Comparison of ENCODE assay signal across 13 cellular contexts in the genomic region with DNA sequence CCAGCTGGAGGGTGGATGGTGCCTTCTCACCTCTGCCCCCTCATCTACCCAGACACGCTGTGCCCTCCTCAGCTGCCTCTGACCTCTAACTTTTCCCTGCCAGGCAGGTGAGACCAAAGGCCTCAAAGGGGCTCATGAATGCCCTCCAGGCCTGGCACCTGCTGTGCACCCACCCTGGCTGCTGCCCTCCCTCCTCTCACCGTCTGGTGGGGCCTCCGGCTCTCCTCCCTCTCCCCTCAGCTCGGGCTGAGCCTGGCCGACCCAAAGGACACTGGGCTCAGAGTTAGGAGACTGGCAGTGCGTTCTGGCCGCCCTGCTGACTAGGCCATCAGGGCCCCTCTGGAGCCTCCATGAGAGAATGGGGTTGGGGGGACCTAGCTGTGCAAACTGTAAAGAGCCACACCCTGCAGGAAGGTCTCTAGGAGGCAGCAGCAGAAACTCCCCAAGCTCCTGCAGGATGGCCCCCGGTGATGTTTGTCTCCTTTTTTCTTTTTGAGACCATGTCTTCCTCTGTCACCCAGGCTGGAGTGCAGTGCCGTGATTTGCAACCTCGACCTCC.
DNase-seq lines count a peak whose midpoint lies in the region; ATAC-seq and TF ChIP-seq lines count a peak whose summit lies in the region.
"Had no signal": no experiment of that assay in that cellular context is flagged by ENCODE, and none has a peak within 500 bp of the region (broad histone marks: within the 10 kb centered on the region; RNA-seq: fewer than 3 reads in every experiment).

No MANE protein-coding gene starts in this region.

- peak overlapping the region; percentile 17 for H3K27ac Mint-ChIP-seq in stimulated activated effector memory CD8-positive, alpha-beta T cell treated with anti-CD3 and anti-CD28 coated beads, Interleukin-12 subunit alpha, Interleukin-12 subunit beta, amount 100 ng/mL, for 72 hours
- H3K27ac Mint-ChIP-seq in activated T-cell treated with anti-CD3 and anti-CD28 coated beads, Interleukin-2, amount 50 U/mL, for 24 hours: no peak overlapping the region
- H3K27ac Mint-ChIP-seq: CD4-positive, CD25-positive, alpha-beta regulatory T cell; GM23338; IgD-negative memory B cell had no signal

- H4K20me1 ChIP-seq in BLaER1 treated with 17β-estradiol and CSF1 and Interleukin-3, amounts not matched to agents 10 nM and 100 nM: no peaks in the 10 kb centered on the region; a peak in 1 of 22 replicates

- no peaks in the 10 kb centered on the region for H3K9me3 ChIP-seq in BLaER1 treated with 17β-estradiol and CSF1 and Interleukin-3, amounts not matched to agents 10 nM and 100 nM (replicated peaks in 1 of 11)
- H3K9me3 ChIP-seq in RWPE2 (ENCODE audit: severe bottlenecking): no peaks in the 10 kb centered on the region

- H3K27ac ChIP-seq in BLaER1 treated with 17β-estradiol and CSF1 and Interleukin-3, amounts not matched to agents 10 nM and 100 nM: peak overlapping the region in 9 of 11 experiments; percentile 60 to 77 (median 67); a peak in 14 of 22 replicates
- H3K27ac ChIP-seq in RWPE2 (ENCODE audit: poor library complexity, severe bottlenecking): no peak overlapping the region

- H3K27me3 ChIP-seq in BLaER1 treated with 17β-estradiol and CSF1 and Interleukin-3, amounts not matched to agents 10 nM and 100 nM: no peaks in the 10 kb centered on the region
- H3K27me3 ChIP-seq in RWPE2 (ENCODE audit: insufficient read depth, poor library complexity, severe bottlenecking): no peaks in the 10 kb centered on the region

- DNase-seq in RWPE2 (ENCODE audit: low spot score) (peak; percentile 69), islet precursor cell (peak; percentile 40), NCI-H69 (lab: John Stamatoyannopoulos, UW) (no peak), GDM1 (lab: John Stamatoyannopoulos, UW) (no peak), NCI-H748 treated with DMSO at 0.1 percent for 48 hours (lab: John Stamatoyannopoulos, UW) (no peak)
- no peak for DNase-seq in stimulated activated effector memory CD8-positive, alpha-beta T cell treated with anti-CD3 and anti-CD28 coated beads, Interleukin-12 subunit alpha, Interleukin-12 subunit beta, amount 100 ng/mL, for 72 hours (ENCODE audit: low spot score in 2 of 2)
- DNase-seq in activated T-cell treated with anti-CD3 and anti-CD28 coated beads, Interleukin-2, amount 50 U/mL, for 24 hours: no peak
- DNase-seq: CD4-positive, CD25-positive, alpha-beta regulatory T cell; H9 had no signal

- H3K4me2 ChIP-seq in BLaER1 treated with 17β-estradiol and CSF1 and Interleukin-3, amounts not matched to agents 10 nM and 100 nM: peak overlapping the region; percentile 74 to 92 (median 87)
- H3K4me2 ChIP-seq: GM23338 had no signal

- ATAC-seq in RWPE2 (ENCODE audit: low read depth): no peak
- no peak for ATAC-seq in stimulated activated effector memory CD8-positive, alpha-beta T cell treated with anti-CD3 and anti-CD28 coated beads, Interleukin-12 subunit alpha, Interleukin-12 subunit beta, amount 100 ng/mL, for 72 hours
- ATAC-seq: GM12878, GM23338 had no signal

- no peaks in the 10 kb centered on the region for H3K9me3 Mint-ChIP-seq in stimulated activated effector memory CD8-positive, alpha-beta T cell treated with anti-CD3 and anti-CD28 coated beads, Interleukin-12 subunit alpha, Interleukin-12 subunit beta, amount 100 ng/mL, for 72 hours
- H3K9me3 Mint-ChIP-seq in activated T-cell treated with anti-CD3 and anti-CD28 coated beads, Interleukin-2, amount 50 U/mL, for 24 hours: no peaks in the 10 kb centered on the region
- H3K9me3 Mint-ChIP-seq: CD4-positive, CD25-positive, alpha-beta regulatory T cell; GM23338; H9; IgD-negative memory B cell had no signal

- no peaks in the 10 kb centered on the region for H3K27me3 Mint-ChIP-seq in activated T-cell treated with anti-CD3 and anti-CD28 coated beads, Interleukin-2, amount 50 U/mL, for 24 hours
- H3K27me3 Mint-ChIP-seq: CD4-positive, CD25-positive, alpha-beta regulatory T cell; IgD-negative memory B cell had no signal

- H3K4me3 Mint-ChIP-seq in stimulated activated effector memory CD8-positive, alpha-beta T cell treated with anti-CD3 and anti-CD28 coated beads, Interleukin-12 subunit alpha, Interleukin-12 subunit beta, amount 100 ng/mL, for 72 hours: no peak overlapping the region
- H3K4me3 Mint-ChIP-seq in activated T-cell treated with anti-CD3 and anti-CD28 coated beads, Interleukin-2, amount 50 U/mL, for 24 hours: no peak overlapping the region
- H3K4me3 Mint-ChIP-seq: CD4-positive, CD25-positive, alpha-beta regulatory T cell; GM23338; H9; IgD-negative memory B cell had no signal

- H3K4me3 ChIP-seq in BLaER1 treated with 17β-estradiol and CSF1 and Interleukin-3, amounts not matched to agents 10 nM and 100 nM: no peak overlapping the region
- no peak overlapping the region for H3K4me3 ChIP-seq in RWPE2 (ENCODE audit: severe bottlenecking)
- H3K4me3 ChIP-seq: GM12878, GM23338 had no signal

- no peaks in the 10 kb centered on the region for H3K36me3 ChIP-seq in BLaER1 treated with 17β-estradiol and CSF1 and Interleukin-3, amounts not matched to agents 10 nM and 100 nM
- H3K36me3 ChIP-seq in RWPE2 (ENCODE audit: low read depth): no peaks in the 10 kb centered on the region

- H3K36me3 Mint-ChIP-seq in stimulated activated effector memory CD8-positive, alpha-beta T cell treated with anti-CD3 and anti-CD28 coated beads, Interleukin-12 subunit alpha, Interleukin-12 subunit beta, amount 100 ng/mL, for 72 hours: no peaks in the 10 kb centered on the region
- H3K36me3 Mint-ChIP-seq in activated T-cell treated with anti-CD3 and anti-CD28 coated beads, Interleukin-2, amount 50 U/mL, for 24 hours (ENCODE audit: low read depth): no peaks in the 10 kb centered on the region
- H3K36me3 Mint-ChIP-seq: CD4-positive, CD25-positive, alpha-beta regulatory T cell; IgD-negative memory B cell had no signal

- H3K4me1 Mint-ChIP-seq in stimulated activated effector memory CD8-positive, alpha-beta T cell treated with anti-CD3 and anti-CD28 coated beads, Interleukin-12 subunit alpha, Interleukin-12 subunit beta, amount 100 ng/mL, for 72 hours: no peaks in the 10 kb centered on the region
- no peaks in the 10 kb centered on the region for H3K4me1 Mint-ChIP-seq in activated T-cell treated with anti-CD3 and anti-CD28 coated beads, Interleukin-2, amount 50 U/mL, for 24 hours (ENCODE audit: low read depth)
- H3K4me1 Mint-ChIP-seq: CD4-positive, CD25-positive, alpha-beta regulatory T cell; IgD-negative memory B cell had no signal

- peaks cover 63 to 85% (median 75%) of the 10 kb centered on the region in 10 experiments for H3K4me1 ChIP-seq in BLaER1 treated with 17β-estradiol and CSF1 and Interleukin-3, amounts not matched to agents 10 nM and 100 nM
- peaks cover 14% of the 10 kb centered on the region for H3K4me1 ChIP-seq in RWPE2 (ENCODE audit: insufficient read depth, poor library complexity, severe bottlenecking)

- H3K9ac ChIP-seq in BLaER1 treated with 17β-estradiol and CSF1 and Interleukin-3, amounts not matched to agents 10 nM and 100 nM: peak overlapping the region in 9 of 11 experiments; percentile 29 to 69 (median 55); a peak in 11 of 22 replicates

- no peak for TF ChIP-seq CTCF in RWPE2 (IDR thresholded peaks at IDR 0.05; ENCODE audit: poor library complexity, severe bottlenecking)

Comparison
In these comparisons a context has a peak if more than half of its experiments do, and no peak if none do; other contexts are left out.
1. DNase-seq: peak in RWPE2 (single experiment) and islet precursor cell (single experiment); none in stimulated activated effector memory CD8-positive, alpha-beta T cell treated with anti-CD3 and anti-CD28 coated beads, Interleukin-12 subunit alpha, Interleukin-12 subunit beta, amount 100 ng/mL, for 72 hours (0 of 2), NCI-H69 (single experiment), GDM1 (single experiment), NCI-H748 treated with DMSO at 0.1 percent for 48 hours (single experiment) and activated T-cell treated with anti-CD3 and anti-CD28 coated beads, Interleukin-2, amount 50 U/mL, for 24 hours (single experiment).